Comparison of ENCODE assay signal across 1 cellular context in the genomic region with DNA sequence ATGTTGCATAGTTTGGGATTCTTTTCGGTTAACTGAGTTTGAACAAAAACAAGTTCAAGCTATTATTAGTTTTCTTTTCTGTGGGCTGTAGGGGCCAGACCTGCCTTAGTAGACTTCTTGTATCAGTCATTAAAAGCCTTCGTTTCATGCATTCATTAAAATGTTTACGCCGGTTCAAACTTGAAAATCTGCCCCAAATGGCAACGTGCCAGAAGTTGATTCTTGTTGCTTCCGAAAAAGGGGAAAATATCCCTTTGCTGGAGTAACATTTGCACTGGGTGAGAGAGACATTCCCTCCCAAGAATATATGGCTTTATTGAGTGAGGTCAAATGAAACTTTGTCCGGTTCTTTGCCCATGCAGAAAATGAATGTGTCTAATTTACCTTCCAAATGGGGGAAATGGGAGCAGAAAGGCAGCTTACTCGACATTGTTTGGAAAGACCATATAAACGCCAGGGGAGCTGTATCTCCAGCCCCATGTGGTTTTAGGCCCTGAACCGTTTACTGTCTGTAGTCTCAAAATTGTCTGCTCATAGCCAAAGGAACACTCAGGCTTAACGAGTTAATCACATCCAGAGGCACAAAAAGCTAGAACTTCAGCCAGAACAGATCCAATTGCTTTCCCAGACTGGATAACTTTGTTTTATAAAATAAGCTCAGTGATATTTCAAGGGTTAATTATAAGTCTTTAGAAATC.
TF ChIP-seq lines count a peak whose summit lies in the region.

No MANE protein-coding gene starts in this region.

TF ChIP-seq in IMR-90, 13 proteins besides CTCF, POLR2A, EP300 and RAD21:
- no peak for TF ChIP-seq CHD1 (IDR thresholded peaks at IDR 0.05; ENCODE audit: low read depth, low read length)
